In the genomic region with DNA sequence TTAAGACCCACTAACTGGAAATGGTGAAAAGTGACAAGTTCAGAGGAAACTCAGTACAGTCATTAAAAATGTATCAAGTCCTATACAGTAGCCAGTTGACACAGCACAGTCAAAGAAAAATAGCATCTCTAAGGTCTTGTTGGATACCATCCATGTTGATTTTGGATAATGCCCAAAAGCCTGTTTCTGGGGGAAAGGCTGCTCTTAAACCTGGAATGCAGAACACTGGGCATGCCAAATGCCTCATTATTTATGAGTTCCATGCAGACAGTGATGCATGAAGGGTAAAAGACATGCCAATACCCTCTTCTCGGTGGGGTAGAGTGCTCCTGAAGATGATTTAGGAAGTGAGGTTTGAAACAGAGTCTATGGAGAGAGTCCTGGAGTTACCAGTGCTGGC, we compare ENCODE assay signal across 13 cellular contexts. TPM values are rescaled to one million over a fixed set of nuclear protein-coding genes. Genes with fewer than 3 reads are reported as not detected.
DNase-seq lines count a peak whose midpoint lies in the region; TF ChIP-seq lines count a peak whose summit lies in the region.
"Had no signal": no experiment of that assay in that cellular context is flagged by ENCODE, and none has a peak within 500 bp of the region (broad histone marks: within the 10 kb centered on the region; RNA-seq: fewer than 3 reads in every experiment).

No MANE protein-coding gene starts in this region.

- no peaks in the 10 kb centered on the region for H3K9me3 ChIP-seq in esophagus muscularis mucosa
- H3K9me3 ChIP-seq: ovary, transverse colon had no signal

- peaks cover 11% of the 10 kb centered on the region for H3K4me1 Mint-ChIP-seq in activated naive CD4-positive, alpha-beta T cell treated with anti-CD3 and anti-CD28 coated beads, Interleukin-2, amount 10 ng/mL, durations not matched to agents 7 days and 5 days

- H3K27me3 ChIP-seq in esophagus muscularis mucosa = peaks cover 0 to 5% (median 0%) of the 10 kb centered on the region in 4 donors
- H3K27me3 ChIP-seq: ovary, transverse colon had no signal

- H3K4me3 ChIP-seq in esophagus muscularis mucosa = no peak overlapping the region
- H3K4me3 ChIP-seq: ovary, transverse colon had no signal

- 16% methylated on average over 1 of the region's 1 CpG for WGBS in esophagus muscularis mucosa

- TF ChIP-seq CTCF in esophagus muscularis mucosa (IDR thresholded peaks at IDR 0.05) = no peak

- H3K27ac Mint-ChIP-seq in activated naive CD4-positive, alpha-beta T cell treated with anti-CD3 and anti-CD28 coated beads, Interleukin-2, amount 10 ng/mL, durations not matched to agents 7 days and 5 days = no peak overlapping the region

- intact Hi-C loops in esophagus muscularis mucosa (cut with DNase I) = no loop called here

- no peak for TF ChIP-seq POLR2A in esophagus muscularis mucosa (IDR thresholded peaks at IDR 0.05; ENCODE audit: low read depth)

- H3K9me3 Mint-ChIP-seq in activated naive CD4-positive, alpha-beta T cell treated with anti-CD3 and anti-CD28 coated beads, Interleukin-2, amount 10 ng/mL, durations not matched to agents 7 days and 5 days = peaks cover 2% of the 10 kb centered on the region

- H3K4me3 Mint-ChIP-seq in activated naive CD4-positive, alpha-beta T cell treated with anti-CD3 and anti-CD28 coated beads, Interleukin-2, amount 10 ng/mL, durations not matched to agents 7 days and 5 days = no peak overlapping the region

- peaks cover 6 to 13% (median 8%) of the 10 kb centered on the region in 4 donors for H3K4me1 ChIP-seq in esophagus muscularis mucosa
- H3K4me1 ChIP-seq: transverse colon had no signal

- no peak for TF ChIP-seq EP300 in esophagus muscularis mucosa (IDR thresholded peaks at IDR 0.05)

- H3K27me3 Mint-ChIP-seq in activated naive CD4-positive, alpha-beta T cell treated with anti-CD3 and anti-CD28 coated beads, Interleukin-2, amount 10 ng/mL, durations not matched to agents 7 days and 5 days = peaks cover 27% of the 10 kb centered on the region

- CTCF ChIA-PET in activated naive CD4-positive, alpha-beta T cell treated with anti-CD3 and anti-CD28 coated beads, Interleukin-2, amount 10 ng/mL, durations not matched to agents 7 days and 5 days (lab: Charles Lee) = no interaction called here

- H3K36me3 ChIP-seq in esophagus muscularis mucosa = no peaks in the 10 kb centered on the region
- H3K36me3 ChIP-seq: ovary, transverse colon had no signal

- H3K27ac ChIP-seq in esophagus muscularis mucosa (replicated peaks in 1 of 4) = no peak overlapping the region
- H3K27ac ChIP-seq: ovary, transverse colon had no signal

- H3K36me3 Mint-ChIP-seq in activated naive CD4-positive, alpha-beta T cell treated with anti-CD3 and anti-CD28 coated beads, Interleukin-2, amount 10 ng/mL, durations not matched to agents 7 days and 5 days = no peaks in the 10 kb centered on the region

- peak; percentile 10 for DNase-seq in H4 (ENCODE audit: low spot score)
- peak; percentile 96 for DNase-seq in NCI-H446 treated with DMSO at 0.1 percent for 48 hours (lab: John Stamatoyannopoulos, UW)
- DNase-seq in esophagus muscularis mucosa (ENCODE audit: extremely low spot score) = peak; percentile 74
- peak; percentile 46 for DNase-seq in pulmonary artery endothelial cell (ENCODE audit: low read depth, low spot score)
- no peak for DNase-seq in activated gamma-delta T cell (lab: John Stamatoyannopoulos, UW)
- DNase-seq in activated naive CD4-positive, alpha-beta T cell treated with anti-CD3 and anti-CD28 coated beads, Interleukin-2, amount 10 ng/mL, durations not matched to agents 7 days and 5 days = no peak
- no peak for DNase-seq in NCI-H187 (lab: John Stamatoyannopoulos, UW)
- DNase-seq: anterior cingulate cortex, Calu3, kidney, NCI-H1048, ovary, transverse colon had no signal

RNA-seq across cellular contexts. Expression of a gene that starts 29.6 kb away (rescaled TPM):
- 0.04 TPM in 1 of 2 replicates, not detected in the other for total RNA-seq in H4 (2014; rRNA removed; shearing (Covaris generic))
- under 1 TPM; 0.19 to 0.42 (median 0.28) TPM for total RNA-seq in esophagus muscularis mucosa
- total RNA-seq in pulmonary artery endothelial cell = 0.04 TPM in 1 of 2 replicates, not detected in the other
- total RNA-seq: Calu3 had no signal

Comparison
In these comparisons a context has a peak if more than half of its experiments do, and no peak if none do; other contexts are left out.
1. DNase-seq: peak in H4 (single experiment), NCI-H446 treated with DMSO at 0.1 percent for 48 hours (single experiment), esophagus muscularis mucosa (single experiment) and pulmonary artery endothelial cell (single experiment); none in activated gamma-delta T cell (single experiment), activated naive CD4-positive, alpha-beta T cell treated with anti-CD3 and anti-CD28 coated beads, Interleukin-2, amount 10 ng/mL, durations not matched to agents 7 days and 5 days (single experiment) and NCI-H187 (0 of 2).